8 cellular contexts compared by ENCODE assay signal in the genomic region with DNA sequence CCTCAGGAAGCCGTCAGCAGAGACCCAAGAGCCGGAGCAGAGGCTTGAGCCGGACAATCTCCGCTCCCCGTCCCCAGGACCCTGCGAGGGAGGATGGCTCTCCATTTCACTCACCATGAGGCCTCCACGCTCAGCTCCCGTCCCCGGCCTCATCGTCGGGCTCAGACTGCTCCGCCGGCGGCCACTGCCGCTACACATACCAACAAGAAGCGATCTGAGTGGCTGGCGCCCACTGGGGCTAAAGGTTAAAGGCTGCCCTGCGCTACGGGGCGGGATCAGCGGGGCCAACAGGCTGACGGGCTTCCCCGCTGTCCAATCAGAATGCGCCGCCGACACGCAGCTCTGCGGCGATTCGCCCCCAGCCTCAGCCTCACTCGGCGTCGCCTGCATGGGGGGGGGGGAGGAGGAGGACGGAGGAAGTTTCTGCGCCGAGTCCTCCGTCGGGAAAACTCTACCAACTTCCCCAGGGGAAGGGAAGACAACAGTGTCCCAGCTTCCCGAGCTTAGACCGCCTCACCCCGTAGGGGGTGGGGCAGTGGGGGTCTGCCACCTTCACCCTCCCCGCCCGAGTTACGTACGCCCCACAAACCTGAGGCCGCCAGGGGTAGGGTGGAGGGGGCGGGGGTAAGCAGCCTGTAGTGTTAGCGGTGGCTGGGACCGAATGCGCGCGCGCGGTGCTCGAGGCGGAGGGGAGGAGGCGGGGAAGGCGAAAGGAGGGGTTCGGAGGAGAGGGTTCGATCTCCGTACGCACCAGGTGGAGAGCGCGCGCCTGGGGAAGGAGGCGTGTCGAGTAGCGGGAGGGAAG. TPM values are rescaled to one million over a fixed set of nuclear protein-coding genes. Genes with fewer than 3 reads are reported as not detected.
DNase-seq lines count a peak whose midpoint lies in the region; ATAC-seq, FAIRE-seq and TF ChIP-seq lines count a peak whose summit lies in the region.

A gene (minus strand): TSS at position 220 of the 805 bp plus-strand sequence. CDS start 22 bp downstream, at position 198.

- CTCF ChIA-PET in HepG2 (lab: Yijun Ruan, JAX; ENCODE audit: low intra/inter-chr PET ratio, low total read pairs): no interaction called here

- POLR2A ChIA-PET in HepG2 (lab: Yijun Ruan, JAX): interaction anchor here (0.9 to 2.3 kb wide), 13 partner anchors 9 to 890 kb away, joined by 3 to 20 read pairs (median 6); a partner anchor contains a TSS

- TF ChIP-seq EP300 in HepG2 (IDR thresholded peaks at IDR 0.05; ENCODE audit: low read depth in 2 of 2, low read length in 2 of 2) (0 out of 4 replicates have a peak, but pooled peaks of 1 of the 2 experiments have one; percentile 17), HepG2 (CRISPR knock-in tag; IDR thresholded peaks at IDR 0.05; ENCODE audit: borderline replicate concordance) (no peak; the same call in 1 of the 2 replicates)

- no peak within 1 kb of the TSS for H2AFZ ChIP-seq in HepG2 (ENCODE audit: low read length)

- BruUV-seq in HepG2 (replicated peaks; lab: Mats Ljungman, UMichigan): no TSS peak

- peak; percentile 97 for DNase-seq in NCI-H774 (lab: John Stamatoyannopoulos, UW)
- DNase-seq in activated CD4-positive, alpha-beta T cell treated with anti-CD3 and anti-CD28 coated beads, Interleukin-2, amount 50 U/mL, for 4 hours: peak; percentile 99
- peak; percentile 99 for DNase-seq in dermis blood vessel endothelial cell
- DNase-seq in HepG2 (ENCODE audit: low spot score): peak; percentile 97
- DNase-seq in stimulated activated CD4-positive, alpha-beta T cell treated with anti-CD3 and anti-CD28 coated beads, Interleukin-4, amount 100 ng/mL, for 1 hour: peak; percentile 99

- TF ChIP-seq CTCF in C4-2B (conservative IDR thresholded peaks at IDR 0.05): no peak
- no peak for TF ChIP-seq CTCF in HepG2 (CRISPR knock-in tag; IDR thresholded peaks at IDR 0.05)

- H3K9ac ChIP-seq in HepG2 (ENCODE audit: insufficient read depth, low read depth, low read length): peak within 1 kb of the TSS; percentile 96

- no peaks in the 10 kb centered on the region; a peak in 1 of 5 replicates for H3K27me3 ChIP-seq in HepG2 (ENCODE audit: control insufficient read depth in 1 of 2, insufficient read depth in 2 of 2, low read length in 2 of 2)

- H3K36me3 ChIP-seq in HepG2 (replicated peaks in 1 of 2; ENCODE audit: control insufficient read depth in 1 of 2, insufficient read depth in 2 of 2, low read length in 2 of 2): peaks cover 0 to 20% of the 10 kb centered on the region in 2 experiments; a peak in 4 of 5 replicates

- FAIRE-seq in HepG2 (lab: Jason Lieb, UNC): peak; percentile 23

- TF ChIP-seq RAD21 in HepG2 (CRISPR knock-in tag; IDR thresholded peaks at IDR 0.05): no peak

- ATAC-seq in GM19395 (IDR thresholded peaks at IDR 0.05; ENCODE audit: unreplicated experiment): peak; percentile 69
- ATAC-seq in HG03565 (IDR thresholded peaks at IDR 0.05; ENCODE audit: unreplicated experiment): peak; percentile 74
- peak; percentile 82 for ATAC-seq in HepG2

- H3K27ac ChIP-seq in C4-2B (peak within 1 kb of the TSS; percentile 98), HepG2 (ENCODE audit: extremely low read length, insufficient read depth, low read length) (peak within 1 kb of the TSS; percentile 97)

- peak within 1 kb of the TSS; percentile 75 to 96 (median 82) for H3K4me3 ChIP-seq in HepG2 (replicated peaks in 1 of 3; ENCODE audit: insufficient read depth in 1 of 3, low read depth in 2 of 3, low read length in 3 of 3)

- intact Hi-C loops in HepG2 (cut with micrococcal nuclease; ENCODE audit: unreplicated experiment): loop anchor here (5.0 kb wide), 1 partner anchor 540 kb away; a partner anchor contains a TSS

- peak within 1 kb of the TSS; percentile 78 for H3K4me2 ChIP-seq in HepG2 (ENCODE audit: low read depth, low read length)

- WGBS in HepG2 (ENCODE audit: low lambda C conversion rate): under 1% methylated on average over 64 of the region's 68 CpGs

- peak; percentile 83 to 93 for TF ChIP-seq POLR2A in HepG2 (IDR thresholded peaks at IDR 0.05; ENCODE audit: insufficient read depth in 1 of 2, low read depth in 2 of 2, low read length in 2 of 2)

- H4K20me1 ChIP-seq in HepG2 (ENCODE audit: insufficient read depth, low read length): peaks cover 42% of the 10 kb centered on the region

- in situ Hi-C loops in HepG2 (cut with HindIII; ENCODE audit: extremely low pct_ligation_motif_present, low pct_unique_long_range_greater_than_20kb): loop anchor here (5.0 to 10.0 kb wide), 2 partner anchors 540 to 893 kb away; a partner anchor contains a TSS

- peaks cover 84% of the 10 kb centered on the region for H3K79me2 ChIP-seq in HepG2 (ENCODE audit: insufficient read depth, low read length)

- no peaks in the 10 kb centered on the region for H3K9me3 ChIP-seq in HepG2 (ENCODE audit: low read length)

- H3K4me1 ChIP-seq in HepG2 (ENCODE audit: insufficient read depth, low read length): peaks cover 62% of the 10 kb centered on the region

TF ChIP-seq in HepG2, 621 proteins besides CTCF, POLR2A, EP300 and RAD21 (continues in another document):
- TF ChIP-seq ZNF761 (CRISPR knock-in tag; conservative IDR thresholded peaks at IDR 0.05): peak; percentile 91
- TF ChIP-seq, protein P1, sequence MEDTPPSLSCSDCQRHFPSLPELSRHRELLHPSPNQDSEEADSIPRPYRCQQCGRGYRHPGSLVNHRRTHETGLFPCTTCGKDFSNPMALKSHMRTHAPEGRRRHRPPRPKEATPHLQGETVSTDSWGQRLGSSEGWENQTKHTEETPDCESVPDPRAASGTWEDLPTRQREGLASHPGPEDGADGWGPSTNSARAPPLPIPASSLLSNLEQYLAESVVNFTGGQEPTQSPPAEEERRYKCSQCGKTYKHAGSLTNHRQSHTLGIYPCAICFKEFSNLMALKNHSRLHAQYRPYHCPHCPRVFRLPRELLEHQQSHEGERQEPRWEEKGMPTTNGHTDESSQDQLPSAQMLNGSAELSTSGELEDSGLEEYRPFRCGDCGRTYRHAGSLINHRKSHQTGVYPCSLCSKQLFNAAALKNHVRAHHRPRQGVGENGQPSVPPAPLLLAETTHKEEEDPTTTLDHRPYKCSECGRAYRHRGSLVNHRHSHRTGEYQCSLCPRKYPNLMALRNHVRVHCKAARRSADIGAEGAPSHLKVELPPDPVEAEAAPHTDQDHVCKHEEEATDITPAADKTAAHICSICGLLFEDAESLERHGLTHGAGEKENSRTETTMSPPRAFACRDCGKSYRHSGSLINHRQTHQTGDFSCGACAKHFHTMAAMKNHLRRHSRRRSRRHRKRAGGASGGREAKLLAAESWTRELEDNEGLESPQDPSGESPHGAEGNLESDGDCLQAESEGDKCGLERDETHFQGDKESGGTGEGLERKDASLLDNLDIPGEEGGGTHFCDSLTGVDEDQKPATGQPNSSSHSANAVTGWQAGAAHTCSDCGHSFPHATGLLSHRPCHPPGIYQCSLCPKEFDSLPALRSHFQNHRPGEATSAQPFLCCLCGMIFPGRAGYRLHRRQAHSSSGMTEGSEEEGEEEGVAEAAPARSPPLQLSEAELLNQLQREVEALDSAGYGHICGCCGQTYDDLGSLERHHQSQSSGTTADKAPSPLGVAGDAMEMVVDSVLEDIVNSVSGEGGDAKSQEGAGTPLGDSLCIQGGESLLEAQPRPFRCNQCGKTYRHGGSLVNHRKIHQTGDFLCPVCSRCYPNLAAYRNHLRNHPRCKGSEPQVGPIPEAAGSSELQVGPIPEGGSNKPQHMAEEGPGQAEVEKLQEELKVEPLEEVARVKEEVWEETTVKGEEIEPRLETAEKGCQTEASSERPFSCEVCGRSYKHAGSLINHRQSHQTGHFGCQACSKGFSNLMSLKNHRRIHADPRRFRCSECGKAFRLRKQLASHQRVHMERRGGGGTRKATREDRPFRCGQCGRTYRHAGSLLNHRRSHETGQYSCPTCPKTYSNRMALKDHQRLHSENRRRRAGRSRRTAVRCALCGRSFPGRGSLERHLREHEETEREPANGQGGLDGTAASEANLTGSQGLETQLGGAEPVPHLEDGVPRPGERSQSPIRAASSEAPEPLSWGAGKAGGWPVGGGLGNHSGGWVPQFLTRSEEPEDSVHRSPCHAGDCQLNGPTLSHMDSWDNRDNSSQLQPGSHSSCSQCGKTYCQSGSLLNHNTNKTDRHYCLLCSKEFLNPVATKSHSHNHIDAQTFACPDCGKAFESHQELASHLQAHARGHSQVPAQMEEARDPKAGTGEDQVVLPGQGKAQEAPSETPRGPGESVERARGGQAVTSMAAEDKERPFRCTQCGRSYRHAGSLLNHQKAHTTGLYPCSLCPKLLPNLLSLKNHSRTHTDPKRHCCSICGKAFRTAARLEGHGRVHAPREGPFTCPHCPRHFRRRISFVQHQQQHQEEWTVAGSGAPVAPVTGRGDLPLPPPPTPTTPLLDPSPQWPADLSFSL (CRISPR knock-in tag; IDR thresholded peaks at IDR 0.05): no peak
- no peak for TF ChIP-seq EZH2 (conservative IDR thresholded peaks at IDR 0.05; ENCODE audit: low read depth, low read length)
- peak; percentile 75; the same call in 1 of the 2 replicates for TF ChIP-seq ZNF703 (CRISPR knock-in tag; IDR thresholded peaks at IDR 0.05; ENCODE audit: borderline replicate concordance)
- TF ChIP-seq ZNF660 (CRISPR knock-in tag; IDR thresholded peaks at IDR 0.05; ENCODE audit: borderline replicate concordance, low read depth): no peak

RNA-seq across cellular contexts. Expression of the gene that starts here (rescaled TPM):
- total RNA-seq in dermis blood vessel endothelial cell: 134 and 159 TPM in 2 replicates
- total RNA-seq in HepG2 (2016; rRNA removed; fragmentation: Illumina TruSeq; extraction: Trizol): 207 and 298 TPM in 2 replicates
- 13.8 and 17.8 TPM in 2 replicates for total RNA-seq in HepG2 (2016; cell fraction: cytosol; rRNA removed; fragmentation: Illumina TruSeq; extraction: Trizol; ENCODE audit: low read depth)
- total RNA-seq in HepG2 (2016; cell fraction: insoluble cytoplasmic fraction; rRNA removed; fragmentation: Illumina TruSeq; extraction: Trizol): 197 and 307 TPM in 2 replicates
- total RNA-seq in HepG2 (2016; cell fraction: membrane; rRNA removed; fragmentation: Illumina TruSeq; extraction: Trizol): 36.4 and 50.5 TPM in 2 replicates
- total RNA-seq in HepG2 (2016; cell fraction: nucleus; rRNA removed; fragmentation: Illumina TruSeq; extraction: Trizol): 210 and 217 TPM in 2 replicates
- polyA plus RNA-seq in HepG2 (2011; rRNA removed): 136 and 146 TPM in 2 replicates
- 60.8 and 75.9 TPM in 2 replicates for polyA plus RNA-seq in HepG2 (2011; cell fraction: cytosol; rRNA removed)
- 306 and 320 TPM in 2 replicates for polyA plus RNA-seq in HepG2 (2011; cell fraction: nucleus; rRNA removed)
- 82.3 and 89.5 TPM in 2 replicates for polyA plus RNA-seq in HepG2 (2012)
- polyA plus RNA-seq in HepG2 (2016; cell fraction: cytosol; fragmentation: Illumina TruSeq; extraction: Trizol; ENCODE audit: low read depth): 7.4 and 10.2 TPM in 2 replicates
- 178 and 180 TPM in 2 replicates for polyA plus RNA-seq in HepG2 (2016; cell fraction: insoluble cytoplasmic fraction; fragmentation: Illumina TruSeq; extraction: Trizol; ENCODE audit: low read depth)
- polyA plus RNA-seq in HepG2 (2016; cell fraction: membrane; fragmentation: Illumina TruSeq; extraction: Trizol; ENCODE audit: low read depth): 9.4 and 18.3 TPM in 2 replicates
- polyA plus RNA-seq in HepG2 (2016; cell fraction: nucleus; fragmentation: Illumina TruSeq; extraction: Trizol; ENCODE audit: insufficient read depth, low read depth): 166 and 184 TPM in 2 replicates
- polyA minus RNA-seq in HepG2 (2011; rRNA and poly(A)+ RNA removed; ENCODE audit: low replicate concordance): 446 and 636 TPM in 2 replicates
- 103 and 105 TPM in 2 replicates for polyA minus RNA-seq in HepG2 (2011; cell fraction: cytosol; rRNA and poly(A)+ RNA removed)
- 421 and 455 TPM in 2 replicates for polyA minus RNA-seq in HepG2 (2011; cell fraction: nucleus; rRNA and poly(A)+ RNA removed)

Comparison
In these comparisons a context has a peak if more than half of its experiments do, and no peak if none do; other contexts are left out.
1. Peak in every context shown above with its lines: DNase-seq, ATAC-seq, H3K4me3 ChIP-seq and H3K27ac ChIP-seq.